27 cellular contexts compared by ENCODE assay signal in genomic region chr19:8902520-8902919, GRCh38.
"Had no signal": no experiment of that assay in that cellular context is flagged by ENCODE, and none has a peak within 500 bp of the region (broad histone marks: within the 10 kb centered on the region; RNA-seq: fewer than 3 reads in every experiment).

No MANE protein-coding gene starts in this region.

- ATAC-seq: activated CD4-positive, CD25-positive, alpha-beta regulatory T cell treated with anti-CD3 and anti-CD28 coated beads, Interleukin-2, amount 50 U/mL, for 24 hours; activated CD8-positive, alpha-beta T cell treated with anti-CD3 and anti-CD28 coated beads for 36 hours; activated T-cell treated with anti-CD3 and anti-CD28 coated beads, Interleukin-2, amount 50 U/mL, for 4 hours; activated T-helper 17 cell treated with anti-CD3 and anti-CD28 coated beads, Interleukin-2, amount 50 U/mL, for 72 hours; gastroesophageal sphincter; heart right ventricle; T-helper 17 cell had no signal

- H3K27ac ChIP-seq: brain microvascular endothelial cell, epithelial cell of prostate, esophagus squamous epithelium, gastroesophageal sphincter, heart right ventricle, WERI-Rb-1 had no signal

- H3K4me3 ChIP-seq: esophagus squamous epithelium, gastroesophageal sphincter, heart right ventricle had no signal

- H3K9me3 ChIP-seq: esophagus squamous epithelium, gastroesophageal sphincter, heart right ventricle had no signal

- DNase-seq: activated B cell treated with CpG ODN at 0.5 μM for 24 hours; activated CD4-positive, alpha-beta T cell treated with anti-CD3 and anti-CD28 coated beads for 48 hours; activated CD4-positive, alpha-beta T cell treated with anti-CD3 and anti-CD28 coated beads, Interleukin-2, amount 50 U/mL, for 1 hour; activated CD4-positive, alpha-beta T cell treated with anti-CD3 and anti-CD28 coated beads, Interleukin-2, amount 50 U/mL, for 48 hours; activated CD8-positive, alpha-beta memory T cell treated with anti-CD3 and anti-CD28 coated beads for 24 hours; activated CD8-positive, alpha-beta T cell treated with anti-CD3 and anti-CD28 coated beads for 36 hours; activated effector memory CD4-positive, alpha-beta T cell treated with Interleukin-2 at 50 U/mL for 16 hours; activated gamma-delta T cell treated with Interleukin-2 at 50 U/mL for 16 hours; activated naive CD4-positive, alpha-beta T cell treated with anti-CD3 and anti-CD28 coated beads, Interleukin-2, amount 50 U/mL, for 16 hours; activated naive CD4-positive, alpha-beta T cell treated with Interleukin-2 at 50 U/mL for 16 hours; activated T-cell treated with anti-CD3 and anti-CD28 coated beads, Interleukin-2, amount 50 U/mL, for 4 hours; amniotic stem cell; anterior cingulate cortex; brain microvascular endothelial cell; caudate nucleus; cortex of kidney; effector CD8-positive, alpha-beta T cell; esophagus squamous epithelium; foreskin melanocyte; heart right ventricle; T-helper 17 cell; T1000; WERI-Rb-1 had no signal

- H3K36me3 ChIP-seq: brain microvascular endothelial cell, esophagus squamous epithelium, gastroesophageal sphincter, heart right ventricle, WERI-Rb-1 had no signal

- H3K4me1 ChIP-seq: esophagus squamous epithelium, gastroesophageal sphincter, heart right ventricle had no signal

- H3K27me3 ChIP-seq: brain microvascular endothelial cell, esophagus squamous epithelium, gastroesophageal sphincter, heart right ventricle had no signal
